ENCODE assay signal across 8 cellular contexts in the genomic region with DNA sequence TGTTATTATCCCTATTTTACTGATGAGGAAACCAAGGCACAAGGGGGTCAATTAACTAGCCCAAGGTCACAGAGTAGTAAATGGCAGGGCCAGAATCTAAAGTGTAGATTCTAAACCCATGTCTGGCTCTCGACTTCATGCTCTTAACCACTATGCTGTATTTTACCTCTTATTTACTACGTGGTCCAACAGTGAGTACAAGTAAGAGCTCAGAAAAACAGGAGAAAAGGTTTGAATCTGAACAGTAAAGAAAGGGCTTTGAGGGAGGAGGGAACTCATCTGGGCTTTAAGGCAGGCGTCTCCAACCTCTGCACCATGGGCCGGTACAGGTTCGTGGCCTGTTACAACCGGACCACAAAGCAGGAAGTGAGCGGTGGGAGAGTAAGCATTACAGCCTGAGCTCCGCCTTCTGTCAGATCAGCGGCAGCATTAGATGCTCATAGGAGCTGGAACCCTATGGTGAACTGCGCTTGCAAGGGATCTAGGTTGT.
DNase-seq lines count a peak whose midpoint lies in the region; ATAC-seq and TF ChIP-seq lines count a peak whose summit lies in the region.

No MANE protein-coding gene starts in this region.

- H3K4ac ChIP-seq in neuronal stem cell (ENCODE audit: low read length) = no peak overlapping the region

- H3K79me1 ChIP-seq in neuronal stem cell (ENCODE audit: low read depth, low read length) = no peaks in the 10 kb centered on the region

- no peak overlapping the region for H2BK12ac ChIP-seq in neuronal stem cell (ENCODE audit: low read length)

- no peak overlapping the region for H3K4me3 ChIP-seq in neuronal stem cell (ENCODE audit: low read length in 2 of 2)

- DNase-seq in activated CD4-positive, CD25-positive, alpha-beta regulatory T cell treated with anti-CD3 and anti-CD28 coated beads, Interleukin-2, amount 50 U/mL, for 72 hours = peak; percentile 35
- DNase-seq in stimulated activated CD8-positive, alpha-beta memory T cell treated with anti-CD3 and anti-CD28 coated beads, Interleukin-7, amount 100 ng/mL, for 4 hours (ENCODE audit: low read depth in 2 of 2) = peak; percentile 41 to 50
- no peak for DNase-seq in NCI-H748 treated with DMSO at 0.1 percent for 48 hours (lab: John Stamatoyannopoulos, UW)
- DNase-seq in neuronal stem cell (ENCODE audit: low spot score) = no peak
- no peak for DNase-seq in GM13977 (ENCODE audit: low spot score)

- no peak overlapping the region for H3K27ac ChIP-seq in neuronal stem cell (replicated peaks; ENCODE audit: low read length)

- H3K9ac ChIP-seq in neuronal stem cell (ENCODE audit: low read depth, low read length, poor library complexity) = no peak overlapping the region

- no peak overlapping the region for H2BK120ac ChIP-seq in neuronal stem cell (ENCODE audit: low read depth, low read length)

- no peak overlapping the region for H3K18ac ChIP-seq in neuronal stem cell (ENCODE audit: low read length)

- no peaks in the 10 kb centered on the region for H3K27me3 ChIP-seq in neuronal stem cell (ENCODE audit: control insufficient read depth in 3 of 3, insufficient read depth in 3 of 3, low read depth in 1 of 3, low read length in 3 of 3)

- no peak overlapping the region for H2BK15ac ChIP-seq in neuronal stem cell (ENCODE audit: low read length)

- in situ Hi-C loops in GM18951 (cut with MboI; ENCODE audit: low sequenced_read_pairs, unreplicated experiment) = no loop called here
- in situ Hi-C loops in GM13977 (cut with MboI; ENCODE audit: low pct_unique_long_range_greater_than_20kb, low sequenced_read_pairs, unreplicated experiment) = no loop called here

- H3K23ac ChIP-seq in neuronal stem cell (ENCODE audit: low read depth, low read length, poor library complexity) = no peak overlapping the region

- TF ChIP-seq CTCF in GM13977 (IDR thresholded peaks at IDR 0.05; ENCODE audit: extremely low read depth, insufficient read depth, missing control alignments) = no peak

- H3K9me3 ChIP-seq in neuronal stem cell (replicated peaks in 1 of 2; ENCODE audit: control insufficient read depth in 2 of 2, insufficient read depth in 1 of 2, low read depth in 1 of 2, low read length in 2 of 2) = no peaks in the 10 kb centered on the region

- no peak overlapping the region for H3K4me2 ChIP-seq in neuronal stem cell (ENCODE audit: insufficient read depth, low read length, poor library complexity, severe bottlenecking)

- H3K4me1 ChIP-seq in neuronal stem cell (ENCODE audit: control insufficient read depth in 2 of 2, insufficient read depth in 1 of 2, low read depth in 1 of 2, low read length in 2 of 2) = peaks cover 0 to 3% of the 10 kb centered on the region in 2 donors

- H3K36me3 ChIP-seq in neuronal stem cell (replicated peaks in 1 of 2; ENCODE audit: control insufficient read depth in 2 of 2, insufficient read depth in 2 of 2, low read length in 2 of 2) = peaks cover 0 to 38% of the 10 kb centered on the region in 2 donors

- no peak overlapping the region for H2AK5ac ChIP-seq in neuronal stem cell (ENCODE audit: low read depth, low read length)

- no peak overlapping the region for H4K91ac ChIP-seq in neuronal stem cell (ENCODE audit: low read depth, low read length, poor library complexity)

- no peak overlapping the region for H4K8ac ChIP-seq in neuronal stem cell (ENCODE audit: low read depth, low read length)

- H2AFZ ChIP-seq in neuronal stem cell (ENCODE audit: low read length) = no peak overlapping the region

- WGBS in neuronal stem cell (ENCODE audit: extremely low coverage in 2 of 2, insufficient read length in 2 of 2, insufficient replicate concordance in 1 of 2), 2 donors = no CpG with 5 or more reads among the region's 10 CpGs

- no peak overlapping the region for H2BK5ac ChIP-seq in neuronal stem cell (ENCODE audit: low read length)

- ATAC-seq in HG03066 (IDR thresholded peaks at IDR 0.05; ENCODE audit: low read depth, unreplicated experiment) (peak; percentile 70), esophagus mucosa (peak; percentile 37)

- TF ChIP-seq POLR2A in GM18951 (IDR thresholded peaks at IDR 0.05; ENCODE audit: extremely low read depth, insufficient read depth, insufficient read length) = peak; percentile 41

- no peak overlapping the region for H3K14ac ChIP-seq in neuronal stem cell (ENCODE audit: low read length)

Comparison
In these comparisons a context has a peak if more than half of its experiments do, and no peak if none do; other contexts are left out.
1. DNase-seq: peak in activated CD4-positive, CD25-positive, alpha-beta regulatory T cell treated with anti-CD3 and anti-CD28 coated beads, Interleukin-2, amount 50 U/mL, for 72 hours (single experiment) and stimulated activated CD8-positive, alpha-beta memory T cell treated with anti-CD3 and anti-CD28 coated beads, Interleukin-7, amount 100 ng/mL, for 4 hours (2 of 2); none in NCI-H748 treated with DMSO at 0.1 percent for 48 hours (single experiment), neuronal stem cell (single experiment) and GM13977 (single experiment).